ENCODE assay signal across 8 cellular contexts in the genomic region with DNA sequence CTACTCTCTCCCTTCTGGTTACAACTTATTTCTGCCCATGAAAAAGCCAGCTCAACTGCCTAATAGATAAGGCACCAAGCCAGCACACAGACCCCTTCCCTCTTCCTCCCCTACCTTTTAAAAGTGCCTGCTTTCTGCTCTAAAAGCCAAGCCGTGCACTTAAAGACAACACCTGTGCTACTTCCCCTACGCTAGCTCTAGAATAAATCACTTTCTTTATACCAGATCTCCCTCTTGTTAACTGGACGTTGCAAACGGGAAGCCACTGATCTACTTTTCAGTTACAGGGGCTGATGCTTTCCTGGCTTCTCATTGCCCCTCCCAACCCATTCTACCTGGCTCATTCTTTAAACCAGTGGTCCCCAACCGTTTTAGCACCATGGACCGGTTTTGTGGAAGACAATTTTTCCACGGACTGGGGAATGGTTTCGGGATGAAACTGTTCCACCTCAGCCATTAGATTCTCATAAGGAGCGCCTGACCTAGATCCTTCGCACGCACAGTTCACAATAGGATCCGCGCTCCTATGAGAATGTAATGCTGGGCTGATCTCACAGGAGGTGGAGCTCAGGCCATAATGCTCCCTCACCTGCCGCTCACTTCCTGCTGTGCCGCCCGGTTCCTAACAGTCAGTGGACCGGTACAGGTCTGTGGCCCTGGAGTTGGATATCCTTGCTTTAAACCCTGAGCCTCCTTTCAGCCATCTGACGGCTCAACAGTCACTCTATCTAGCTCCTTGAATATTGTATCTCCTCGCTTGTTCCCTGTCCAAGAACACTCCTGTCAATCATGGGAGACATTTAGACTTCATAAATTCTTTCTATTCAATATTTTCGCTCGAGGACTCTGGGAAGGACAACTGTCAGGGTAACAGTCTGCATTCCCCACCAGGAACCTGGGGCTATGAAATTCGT. TPM values are rescaled to one million over a fixed set of nuclear protein-coding genes. Genes with fewer than 3 reads are reported as not detected.
DNase-seq lines count a peak whose midpoint lies in the region; ATAC-seq, FAIRE-seq and TF ChIP-seq lines count a peak whose summit lies in the region.

No MANE protein-coding gene starts in this region.

- H3K36me3 ChIP-seq in neutrophil, result no peaks in the 10 kb centered on the region

- DNase-seq in GM12892 (ENCODE audit: insufficient read length) (no peak), NCI-H146 treated with DMSO at 0.1 percent for 48 hours (lab: John Stamatoyannopoulos, UW; ENCODE audit: unreplicated experiment) (peak; percentile 81), fibroblast of villous mesenchyme (ENCODE audit: low read depth) (no peak), hippocampal formation (lab: John Stamatoyannopoulos, UW) (no peak), A172 (ENCODE audit: low spot score) (no peak)
- peak; percentile 29 to 41 for DNase-seq in activated T-cell treated with anti-CD3 and anti-CD28 coated beads, Interleukin-2, amount 50 U/mL, for 48 hours

- H3K9me3 ChIP-seq in neutrophil, result peaks cover 4% of the 10 kb centered on the region

- TF ChIP-seq POLR2A in GM12892 (IDR thresholded peaks at IDR 0.05; ENCODE audit: low read depth, low read length), result no peak

- H3K4me3 ChIP-seq in fibroblast of villous mesenchyme (ENCODE audit: low read depth, low read length), result peak overlapping the region; percentile 95
- peak overlapping the region; percentile 63 to 80 for H3K4me3 ChIP-seq in neutrophil (ENCODE audit: low read depth in 1 of 2, low read length in 1 of 2)

- ATAC-seq in GM21737 (IDR thresholded peaks at IDR 0.05; ENCODE audit: unreplicated experiment), result no peak

- TF ChIP-seq CTCF in fibroblast of villous mesenchyme (IDR thresholded peaks at IDR 0.05; ENCODE audit: insufficient read depth, low read depth, low read length) (no peak), neutrophil (IDR thresholded peaks at IDR 0.05) (no peak)

- peaks cover 29% of the 10 kb centered on the region for H3K27me3 ChIP-seq in neutrophil

- H3K4me1 ChIP-seq in neutrophil (ENCODE audit: control insufficient read depth in 1 of 2, insufficient read depth in 1 of 2, low read depth in 1 of 2, low read length in 1 of 2), result peaks cover 20 to 21% of the 10 kb centered on the region in 2 experiments

- peak; percentile 66 for FAIRE-seq in GM12892 (lab: Jason Lieb, UNC)

- peak overlapping the region; percentile 19 for H3K27ac ChIP-seq in neutrophil

RNA-seq across cellular contexts. Expression of a gene that starts 0.8 kb away (rescaled TPM):
- polyA plus RNA-seq in GM12892 (2012; ENCODE audit: missing spikeins), result 0.87 TPM
- total RNA-seq in fibroblast of villous mesenchyme, result 4.5 and 5.6 TPM in 2 replicates
- 3.8 and 4.5 TPM in 2 replicates for total RNA-seq in A172 (2014; rRNA removed; shearing (Covaris generic))

RNA-seq across cellular contexts. Expression of a gene that starts 21.0 kb away (rescaled TPM):
- polyA plus RNA-seq in GM12892 (2012; ENCODE audit: missing spikeins), result 1.4 TPM
- 3.2 and 3.9 TPM in 2 replicates for total RNA-seq in fibroblast of villous mesenchyme
- 1.1 and 2.6 TPM in 2 replicates for total RNA-seq in A172 (2014; rRNA removed; shearing (Covaris generic))

RNA-seq across cellular contexts. Expression of a gene that starts 25.8 kb away (rescaled TPM):
- 5.3 TPM for polyA plus RNA-seq in GM12892 (2012; ENCODE audit: missing spikeins)
- total RNA-seq in fibroblast of villous mesenchyme, result 6.1 and 6.9 TPM in 2 replicates
- total RNA-seq in A172 (2014; rRNA removed; shearing (Covaris generic)), result 7.2 and 9.0 TPM in 2 replicates

RNA-seq across cellular contexts. Expression of a gene that starts 43.2 kb away (rescaled TPM):
- polyA plus RNA-seq in GM12892 (2012; ENCODE audit: missing spikeins), result 22.3 TPM
- 20.0 and 28.9 TPM in 2 replicates for total RNA-seq in fibroblast of villous mesenchyme
- 15.6 and 17.3 TPM in 2 replicates for total RNA-seq in A172 (2014; rRNA removed; shearing (Covaris generic))

RNA-seq across cellular contexts. Expression of a gene that starts 48.2 kb away (rescaled TPM):
- 3.6 TPM for polyA plus RNA-seq in GM12892 (2012; ENCODE audit: missing spikeins)
- total RNA-seq in fibroblast of villous mesenchyme, result 2.6 and 3.9 TPM in 2 replicates
- 6.0 and 6.3 TPM in 2 replicates for total RNA-seq in A172 (2014; rRNA removed; shearing (Covaris generic))

Comparison
In these comparisons a context has a peak if more than half of its experiments do, and no peak if none do; other contexts are left out.
1. DNase-seq: peak in NCI-H146 treated with DMSO at 0.1 percent for 48 hours (single experiment) and activated T-cell treated with anti-CD3 and anti-CD28 coated beads, Interleukin-2, amount 50 U/mL, for 48 hours (2 of 2); none in GM12892 (single experiment), fibroblast of villous mesenchyme (single experiment), hippocampal formation (0 of 2) and A172 (single experiment).